ENCODE assay signal across 11 cellular contexts in the genomic region with DNA sequence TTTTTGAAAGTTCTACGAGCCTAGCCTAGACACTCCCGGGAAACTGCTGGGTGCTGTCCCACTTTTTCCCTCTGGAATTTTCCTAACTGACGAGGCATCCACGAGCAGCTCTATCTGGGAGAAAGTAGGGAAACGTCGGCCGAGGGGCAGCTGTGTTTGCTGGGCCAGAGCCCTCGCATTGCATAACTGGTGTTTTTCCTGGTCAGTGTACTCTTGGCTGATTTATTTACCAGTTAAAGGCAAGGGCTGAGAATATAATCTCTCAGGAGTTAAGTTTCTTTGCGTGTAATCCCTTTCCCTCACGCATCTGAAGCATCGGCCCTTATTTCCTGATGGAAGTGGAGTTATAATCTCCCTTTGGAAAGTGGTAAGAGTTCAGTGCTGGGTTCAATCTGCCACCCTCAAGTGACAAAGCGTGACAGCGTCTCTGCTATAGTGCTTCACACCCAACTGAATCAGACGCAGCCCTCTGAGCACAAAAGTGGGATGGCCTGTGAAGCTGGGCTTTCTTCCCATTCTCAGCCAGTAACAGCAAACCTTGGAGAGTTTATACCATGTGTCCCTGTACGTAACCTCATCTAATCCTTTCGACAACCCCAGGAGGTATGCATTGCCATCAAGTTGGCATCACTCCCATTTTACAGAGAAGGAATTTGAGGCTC.
DNase-seq lines count a peak whose midpoint lies in the region.
"Had no signal": no experiment of that assay in that cellular context is flagged by ENCODE, and none has a peak within 500 bp of the region (broad histone marks: within the 10 kb centered on the region; RNA-seq: fewer than 3 reads in every experiment).

No MANE protein-coding gene starts in this region.

- no peak overlapping the region for H3K4me2 ChIP-seq in mesenchymal stem cell (ENCODE audit: low read length, poor library complexity, severe bottlenecking)

- no peak overlapping the region for H3K18ac ChIP-seq in mesenchymal stem cell (ENCODE audit: low read depth in 1 of 2, low read length in 2 of 2)

- no peak overlapping the region for H4K8ac ChIP-seq in mesenchymal stem cell (ENCODE audit: low read length)

- H3K9me3 ChIP-seq in esophagus (ENCODE audit: control insufficient read depth in 2 of 2, insufficient read depth in 1 of 2, low read depth in 1 of 2, low read length in 1 of 2) (no peaks in the 10 kb centered on the region), mesenchymal stem cell (ENCODE audit: control insufficient read depth, low read length) (no peaks in the 10 kb centered on the region)

- no peak overlapping the region for H3K4me3 ChIP-seq in esophagus (ENCODE audit: low read depth in 1 of 2, low read length in 2 of 2)
- H3K4me3 ChIP-seq in mesenchymal stem cell (ENCODE audit: insufficient read depth in 1 of 2, low read depth in 1 of 2, low read length in 2 of 2), result peak overlapping the region in 1 of 2 experiments; percentile 28

- no peaks in the 10 kb centered on the region for H3K27me3 ChIP-seq in esophagus (ENCODE audit: control insufficient read depth in 1 of 2, insufficient read depth in 2 of 2, low read length in 2 of 2)
- H3K27me3 ChIP-seq in mesenchymal stem cell (ENCODE audit: control insufficient read depth in 1 of 2, insufficient read depth in 1 of 2, low read length in 2 of 2), result peaks cover 0 to 15% of the 10 kb centered on the region in 2 experiments

- no peak overlapping the region for H2AK5ac ChIP-seq in mesenchymal stem cell (ENCODE audit: low read length, severe bottlenecking)

- WGBS in esophagus, 2 donors, result 25 to 41% methylated on average over 16 of the region's 16 CpGs
- WGBS in mesenchymal stem cell, result 76% methylated on average over 16 of the region's 16 CpGs

- H2BK15ac ChIP-seq in mesenchymal stem cell (ENCODE audit: low read depth, poor library complexity, severe bottlenecking), result no peak overlapping the region

- H2BK5ac ChIP-seq in mesenchymal stem cell (ENCODE audit: low read depth, low read length, poor library complexity, severe bottlenecking), result no peak overlapping the region

- H3K36me3 ChIP-seq in esophagus (ENCODE audit: control insufficient read depth in 2 of 2, insufficient read depth in 2 of 2, low read length in 1 of 2), result no peaks in the 10 kb centered on the region
- no peaks in the 10 kb centered on the region for H3K36me3 ChIP-seq in mesenchymal stem cell (ENCODE audit: control insufficient read depth in 1 of 2, insufficient read depth in 2 of 2, low read depth in 1 of 2, low read length in 2 of 2)

- H2BK12ac ChIP-seq in mesenchymal stem cell (ENCODE audit: low read length in 2 of 2), result no peak overlapping the region

- POLR2A ChIA-PET in activated CD4-positive, alpha-beta memory T cell treated with anti-CD3 and anti-CD28 coated beads for 36 hours (lab: Charles Lee), result interaction anchor here (0.9 to 1.6 kb wide), 6 partner anchors 15 to 336 kb away, joined by 3 to 6 read pairs (median 5); no protein-coding TSS in a partner anchor

- peak overlapping the region; percentile 83 for H3K9ac ChIP-seq in mesenchymal stem cell (ENCODE audit: low read length)

- no peak overlapping the region for H3K23ac ChIP-seq in mesenchymal stem cell (ENCODE audit: low read length in 2 of 2)

- peaks cover 5% of the 10 kb centered on the region for H3K27me3 Mint-ChIP-seq in activated CD4-positive, alpha-beta memory T cell treated with anti-CD3 and anti-CD28 coated beads for 36 hours
- H3K27me3 Mint-ChIP-seq: stimulated activated naive CD8-positive, alpha-beta T cell treated with anti-CD3 and anti-CD28 coated beads, Interleukin-15, amount 100 ng/mL, for 72 hours had no signal

- no peaks in the 10 kb centered on the region for H3K9me3 Mint-ChIP-seq in activated CD4-positive, alpha-beta memory T cell treated with anti-CD3 and anti-CD28 coated beads for 36 hours
- H3K9me3 Mint-ChIP-seq: stimulated activated naive CD8-positive, alpha-beta T cell treated with anti-CD3 and anti-CD28 coated beads, Interleukin-15, amount 100 ng/mL, for 72 hours; T-helper 2 cell treated with Interferon-gamma antibody and Interleukin-4, amounts not matched to agents 5 μg/mL and 100 μg/mL, for 36 hours had no signal

- H2AFZ ChIP-seq in mesenchymal stem cell (ENCODE audit: low read depth, low read length), result no peak overlapping the region

- H3K36me3 Mint-ChIP-seq in activated CD4-positive, alpha-beta memory T cell treated with anti-CD3 and anti-CD28 coated beads for 36 hours, result no peaks in the 10 kb centered on the region

- H3K79me1 ChIP-seq in mesenchymal stem cell (replicated peaks; ENCODE audit: low read length, poor library complexity, severe bottlenecking), result no peaks in the 10 kb centered on the region

- H3K4me1 Mint-ChIP-seq in activated CD4-positive, alpha-beta memory T cell treated with anti-CD3 and anti-CD28 coated beads for 36 hours (ENCODE audit: low read depth), result peaks cover 25% of the 10 kb centered on the region

- no peak overlapping the region for H3K4ac ChIP-seq in mesenchymal stem cell (ENCODE audit: low read depth in 1 of 2, low read length in 2 of 2)

- CTCF ChIA-PET in activated CD4-positive, alpha-beta memory T cell treated with anti-CD3 and anti-CD28 coated beads for 36 hours (lab: Charles Lee), result interaction anchor here (0.8 to 7.8 kb wide), 53 partner anchors 9 to 558 kb away, joined by 3 to 147 read pairs (median 6); a partner anchor contains a TSS

- no peak overlapping the region for H4K91ac ChIP-seq in mesenchymal stem cell (ENCODE audit: low read length)

- intact Hi-C loops in activated CD4-positive, alpha-beta memory T cell treated with anti-CD3 and anti-CD28 coated beads for 36 hours (cut with micrococcal nuclease), result loop anchor here (1.0 to 5.0 kb wide), 4 partner anchors 220 to 409 kb away; no protein-coding TSS in a partner anchor

- H3K4me3 Mint-ChIP-seq in activated CD4-positive, alpha-beta memory T cell treated with anti-CD3 and anti-CD28 coated beads for 36 hours, result no peak overlapping the region
- H3K4me3 Mint-ChIP-seq: T-helper 2 cell treated with Interferon-gamma antibody and Interleukin-4, amounts not matched to agents 5 μg/mL and 100 μg/mL, for 36 hours had no signal

- H3K14ac ChIP-seq in mesenchymal stem cell (ENCODE audit: low read length in 2 of 2), result no peak overlapping the region

- H3K27ac Mint-ChIP-seq in activated CD4-positive, alpha-beta memory T cell treated with anti-CD3 and anti-CD28 coated beads for 36 hours, result no peak overlapping the region
- H3K27ac Mint-ChIP-seq: T-helper 2 cell treated with Interferon-gamma antibody and Interleukin-4, amounts not matched to agents 5 μg/mL and 100 μg/mL, for 36 hours had no signal

- H3K27ac ChIP-seq in esophagus (ENCODE audit: low read depth in 2 of 2, low read length in 1 of 2) (peak overlapping the region; percentile 86 to 97), mesenchymal stem cell (ENCODE audit: low read length, poor library complexity, severe bottlenecking) (no peak overlapping the region)

- peaks cover 0 to 6% of the 10 kb centered on the region in 2 donors for H3K4me1 ChIP-seq in esophagus (ENCODE audit: control insufficient read depth in 2 of 2, insufficient read depth in 2 of 2, low read length in 1 of 2)
- no peaks in the 10 kb centered on the region for H3K4me1 ChIP-seq in mesenchymal stem cell (ENCODE audit: control insufficient read depth, insufficient read depth, low read depth, low read length)

- peak; percentile 57 for DNase-seq in NCI-H82 (lab: John Stamatoyannopoulos, UW)
- peak; percentile 23 for DNase-seq in mesenchymal stem cell
- peak; percentile 54 for DNase-seq in superior temporal gyrus (ENCODE audit: extremely low spot score)
- no peak for DNase-seq in NCI-H748 (lab: John Stamatoyannopoulos, UW; ENCODE audit: unreplicated experiment)
- no peak for DNase-seq in activated CD4-positive, alpha-beta T cell treated with anti-CD3 and anti-CD28 coated beads for 4 hours
- DNase-seq in NCI-H1417 (lab: John Stamatoyannopoulos, UW), result no peak
- no peak for DNase-seq in activated CD4-positive, alpha-beta memory T cell treated with anti-CD3 and anti-CD28 coated beads for 36 hours
- DNase-seq: NCI-H748 treated with DMSO at 0.1 percent for 48 hours had no signal

- H2BK120ac ChIP-seq in mesenchymal stem cell (ENCODE audit: low read depth, low read length), result no peak overlapping the region

Comparison
In these comparisons a context has a peak if more than half of its experiments do, and no peak if none do; other contexts are left out.
1. DNase-seq: peak in NCI-H82 (single experiment), mesenchymal stem cell (single experiment) and superior temporal gyrus (single experiment); none in NCI-H748 (single experiment), activated CD4-positive, alpha-beta T cell treated with anti-CD3 and anti-CD28 coated beads for 4 hours (0 of 2), NCI-H1417 (0 of 3) and activated CD4-positive, alpha-beta memory T cell treated with anti-CD3 and anti-CD28 coated beads for 36 hours (single experiment).